1 cellular context compared by ENCODE assay signal in genomic region chr5:139743001-139743771, GRCh38.
TF ChIP-seq lines count a peak whose summit lies in the region.

No MANE protein-coding gene starts in this region.

TF ChIP-seq in IMR-90, 13 proteins besides CTCF, POLR2A, EP300 and RAD21 (continued from another document):
- TF ChIP-seq CHD1 (IDR thresholded peaks at IDR 0.05; ENCODE audit: low read depth, low read length) (no peak), BHLHE40 (IDR thresholded peaks at IDR 0.05; ENCODE audit: low read depth, low read length) (no peak), ELK1 (IDR thresholded peaks at IDR 0.05; ENCODE audit: borderline replicate concordance, low read depth, low read length) (no peak), FOS (IDR thresholded peaks at IDR 0.05; ENCODE audit: low read depth, low read length) (no peak), MAFK (IDR thresholded peaks at IDR 0.05; ENCODE audit: low read depth, low read length) (no peak), NFE2L2 (IDR thresholded peaks at IDR 0.05; ENCODE audit: low read depth, low read length) (no peak), MAZ (IDR thresholded peaks at IDR 0.05; ENCODE audit: borderline replicate concordance, low read depth, low read length) (no peak), RCOR1 (IDR thresholded peaks at IDR 0.05; ENCODE audit: insufficient replicate concordance, low read length) (no peak)
